8 cellular contexts compared by ENCODE assay signal in genomic region chr1:87335175-87335992, GRCh38. TPM values are rescaled to one million over a fixed set of nuclear protein-coding genes. Genes with fewer than 3 reads are reported as not detected.
DNase-seq lines count a peak whose midpoint lies in the region; ATAC-seq and TF ChIP-seq lines count a peak whose summit lies in the region.

No MANE protein-coding gene starts in this region.

- peak overlapping the region; percentile 97 for H3K4me3 Mint-ChIP-seq in neural crest cell

- peak in 3 of 6 experiments; percentile 25 to 39 (median 37) for TF ChIP-seq CTCF in Peyer's patch (IDR thresholded peaks at IDR 0.05)
- peak; percentile 47 for TF ChIP-seq CTCF in foreskin keratinocyte (conservative IDR thresholded peaks at IDR 0.05)
- peak; percentile 46 for TF ChIP-seq CTCF in neural crest cell (conservative IDR thresholded peaks at IDR 0.05)
- peak; percentile 10 to 47 (median 42) for TF ChIP-seq CTCF in tibial nerve (IDR thresholded peaks at IDR 0.05)

- peaks cover 15% of the 10 kb centered on the region for H3K36me3 Mint-ChIP-seq in neural crest cell (ENCODE audit: low read depth)

- no peak overlapping the region for H3K27ac Mint-ChIP-seq in neural crest cell (ENCODE audit: unreplicated experiment)

- TF ChIP-seq EP300 in tibial nerve (IDR thresholded peaks at IDR 0.05) = no peak

- peaks cover 68% of the 10 kb centered on the region for H3K4me1 Mint-ChIP-seq in neural crest cell

- TF ChIP-seq POLR2A in Peyer's patch (IDR thresholded peaks at IDR 0.05) = no peak
- no peak for TF ChIP-seq POLR2A in tibial nerve (IDR thresholded peaks at IDR 0.05)

- H3K27me3 ChIP-seq in Peyer's patch = no peaks in the 10 kb centered on the region
- H3K27me3 ChIP-seq in foreskin keratinocyte = no peaks in the 10 kb centered on the region
- H3K27me3 ChIP-seq in tibial nerve = no peaks in the 10 kb centered on the region

- no peaks in the 10 kb centered on the region for H3K27me3 Mint-ChIP-seq in neural crest cell (ENCODE audit: low read depth)

- 2 to 3% methylated on average over 46 to 50 of the region's 62 CpGs for WGBS in tibial nerve, 2 donors

- DNase-seq in COLO668 (lab: John Stamatoyannopoulos, UW; ENCODE audit: unreplicated experiment) = peak; percentile 88
- peak; percentile 78 to 90 (median 87) for DNase-seq in Peyer's patch
- DNase-seq in activated gamma-delta T cell treated with Interleukin-2 at 50 U/mL for 16 hours = peak; percentile 61
- DNase-seq in foreskin keratinocyte = peak in 1 of 2 donors; percentile 40
- peak; percentile 42 for DNase-seq in neural crest cell (ENCODE audit: low read depth, low spot score)
- DNase-seq in tibial nerve (ENCODE audit: low spot score in 2 of 2) = peak in 1 of 2 donors; percentile 34

- H3K9me3 ChIP-seq in Peyer's patch = no peaks in the 10 kb centered on the region
- no peaks in the 10 kb centered on the region for H3K9me3 ChIP-seq in tibial nerve

- H3K9me3 Mint-ChIP-seq in neural crest cell = no peaks in the 10 kb centered on the region

- peak overlapping the region; percentile 82 to 95 (median 84) for H3K27ac ChIP-seq in Peyer's patch
- peak overlapping the region; percentile 71 for H3K27ac ChIP-seq in foreskin keratinocyte
- peak overlapping the region; percentile 65 to 89 (median 76) for H3K27ac ChIP-seq in tibial nerve

- peak overlapping the region; percentile 56 to 88 (median 64) for H3K4me3 ChIP-seq in Peyer's patch
- peak overlapping the region; percentile 38 to 86 (median 53) for H3K4me3 ChIP-seq in tibial nerve

- peaks cover 0 to 57% (median 15%) of the 10 kb centered on the region in 4 donors for H3K4me1 ChIP-seq in Peyer's patch
- H3K4me1 ChIP-seq in foreskin keratinocyte = peaks cover 29% of the 10 kb centered on the region
- peaks cover 0 to 62% (median 34%) of the 10 kb centered on the region in 4 donors for H3K4me1 ChIP-seq in tibial nerve

- peak; percentile 68 for ATAC-seq in GM19397 (IDR thresholded peaks at IDR 0.05; ENCODE audit: unreplicated experiment)
- ATAC-seq in HG03565 (IDR thresholded peaks at IDR 0.05; ENCODE audit: unreplicated experiment) = peak; percentile 30
- ATAC-seq in foreskin keratinocyte = peak; percentile 24

- H3K36me3 ChIP-seq in Peyer's patch (peaks cover 0 to 13% (median 0%) of the 10 kb centered on the region in 3 donors), tibial nerve (peaks cover 0 to 12% (median 0%) of the 10 kb centered on the region in 3 donors)

RNA-seq across cellular contexts. Expression of gene LMO4, which starts 6.7 kb away (rescaled TPM):
- total RNA-seq in Peyer's patch (10 to 100 TPM; 39.1 to 59.9 (median 52.6) TPM), foreskin keratinocyte (28.7 and 35.6 TPM in 2 replicates), neural crest cell (91.4 and 98.1 TPM in 2 replicates), tibial nerve (10 to 100 TPM; 34.7 to 43.2 (median 40.7) TPM)
- 32.5 and 37.4 TPM in 2 replicates for polyA plus RNA-seq in foreskin keratinocyte
